22 cellular contexts compared by ENCODE assay signal in the genomic region with DNA sequence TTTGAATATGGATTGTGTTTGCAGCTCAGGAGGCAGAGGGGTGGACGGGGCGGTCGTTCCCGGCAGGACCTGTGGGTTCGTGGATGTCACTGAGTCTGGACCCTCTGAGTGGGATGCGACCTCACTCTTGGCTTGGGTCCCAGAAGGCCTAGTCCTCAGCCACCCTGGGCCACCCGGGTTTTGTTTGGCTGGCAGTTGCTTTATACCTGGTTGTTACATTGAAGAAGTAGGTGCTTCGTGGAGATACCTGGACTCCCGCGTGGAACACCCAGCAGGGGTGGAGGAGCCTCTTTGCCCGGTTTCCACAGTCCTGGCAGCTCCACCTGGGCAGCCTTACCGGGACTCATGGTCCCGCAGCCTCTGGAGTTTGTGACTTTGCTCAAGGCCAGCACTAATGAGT.
DNase-seq lines count a peak whose midpoint lies in the region; ATAC-seq and TF ChIP-seq lines count a peak whose summit lies in the region.
"Had no signal": no experiment of that assay in that cellular context is flagged by ENCODE, and none has a peak within 500 bp of the region (broad histone marks: within the 10 kb centered on the region; RNA-seq: fewer than 3 reads in every experiment).

No MANE protein-coding gene starts in this region.

- H4K8ac ChIP-seq in neuronal stem cell (ENCODE audit: low read depth, low read length): no peak overlapping the region

- DNase-seq in NCI-H1105 (lab: John Stamatoyannopoulos, UW) (peak; percentile 46), NCI-H1105 treated with DMSO at 0.1 percent for 48 hours (lab: John Stamatoyannopoulos, UW) (no peak), H7 (peak; percentile 47), neuronal stem cell (ENCODE audit: low spot score) (no peak), upper lobe of right lung (peak; percentile 50), NCI-H82 treated with DMSO at 0.1 percent for 48 hours (lab: John Stamatoyannopoulos, UW; ENCODE audit: unreplicated experiment) (no peak)
- no peak for DNase-seq in CD8-positive, alpha-beta T cell
- DNase-seq: ACHN; AML-193; CD4-positive, CD25-positive, alpha-beta regulatory T cell; CD8-positive, alpha-beta memory T cell; DMS 273 treated with DMSO at 0.1 percent for 48 hours; DMS79; EL; GDM1; GOT3; HCEC 1CT had no signal

- H3K23ac ChIP-seq in neuronal stem cell (ENCODE audit: low read depth, low read length, poor library complexity): no peak overlapping the region

- H2AFZ ChIP-seq in neuronal stem cell (ENCODE audit: low read length): no peak overlapping the region

- H2AK5ac ChIP-seq in neuronal stem cell (ENCODE audit: low read depth, low read length): peak overlapping the region; percentile 71

- H3K4me2 ChIP-seq in neuronal stem cell (ENCODE audit: insufficient read depth, low read length, poor library complexity, severe bottlenecking): no peak overlapping the region

- H2BK5ac ChIP-seq in neuronal stem cell (ENCODE audit: low read length): no peak overlapping the region

- no peak overlapping the region for H2BK120ac ChIP-seq in neuronal stem cell (ENCODE audit: low read depth, low read length)

- no peak overlapping the region for H2BK12ac ChIP-seq in neuronal stem cell (ENCODE audit: low read length)

- H3K4me3 ChIP-seq in H7 (ENCODE audit: insufficient read depth, low read depth, low read length) (no peak overlapping the region), neuronal stem cell (ENCODE audit: low read length in 2 of 2) (no peak overlapping the region), upper lobe of right lung (no peak overlapping the region)
- H3K4me3 ChIP-seq in CD8-positive, alpha-beta T cell (ENCODE audit: low read depth, low read length): no peak overlapping the region
- H3K4me3 ChIP-seq: GM12878 had no signal

- H4K91ac ChIP-seq in neuronal stem cell (ENCODE audit: low read depth, low read length, poor library complexity): no peak overlapping the region

- TF ChIP-seq CTCF in upper lobe of right lung (IDR thresholded peaks at IDR 0.05): no peak
- no peak for TF ChIP-seq CTCF in CD8-positive, alpha-beta T cell (IDR thresholded peaks at IDR 0.05)

- H3K27ac Mint-ChIP-seq in CD8-positive, alpha-beta T cell: no peak overlapping the region
- H3K27ac Mint-ChIP-seq: CD4-positive, CD25-positive, alpha-beta regulatory T cell; CD8-positive, alpha-beta memory T cell had no signal

- POLR2A ChIA-PET in CD8-positive, alpha-beta T cell (lab: Charles Lee): no interaction called here

- CTCF ChIA-PET in CD8-positive, alpha-beta T cell (lab: Charles Lee): no interaction called here

- ATAC-seq in upper lobe of right lung (no peak), GM18511 (IDR thresholded peaks at IDR 0.05; ENCODE audit: unreplicated experiment) (no peak)
- ATAC-seq in CD8-positive, alpha-beta T cell: no peak
- ATAC-seq: GM12878 had no signal

- H3K4me1 Mint-ChIP-seq in CD8-positive, alpha-beta T cell (ENCODE audit: low read depth): no peaks in the 10 kb centered on the region
- H3K4me1 Mint-ChIP-seq: CD4-positive, CD25-positive, alpha-beta regulatory T cell; CD8-positive, alpha-beta memory T cell had no signal

- no peaks in the 10 kb centered on the region for H3K9me3 Mint-ChIP-seq in CD8-positive, alpha-beta T cell

- H3K27ac ChIP-seq in neuronal stem cell (replicated peaks; ENCODE audit: low read length): no peak overlapping the region
- H3K27ac ChIP-seq in upper lobe of right lung: no peak overlapping the region
- no peak overlapping the region for H3K27ac ChIP-seq in CD8-positive, alpha-beta T cell (ENCODE audit: low read depth, low read length)
- H3K27ac ChIP-seq: 22Rv1, C4-2B had no signal

- peaks cover 0 to 3% of the 10 kb centered on the region in 2 donors for H3K9me3 ChIP-seq in neuronal stem cell (replicated peaks in 1 of 2; ENCODE audit: control insufficient read depth in 2 of 2, insufficient read depth in 1 of 2, low read depth in 1 of 2, low read length in 2 of 2)
- no peaks in the 10 kb centered on the region for H3K9me3 ChIP-seq in upper lobe of right lung
- H3K9me3 ChIP-seq in CD8-positive, alpha-beta T cell (ENCODE audit: low read length): no peaks in the 10 kb centered on the region
- H3K9me3 ChIP-seq: BE2C had no signal

- no peaks in the 10 kb centered on the region for H3K36me3 ChIP-seq in H7 (replicated peaks; ENCODE audit: control insufficient read depth, insufficient read depth, low read length)
- no peaks in the 10 kb centered on the region for H3K36me3 ChIP-seq in neuronal stem cell (replicated peaks in 1 of 2; ENCODE audit: control insufficient read depth in 2 of 2, insufficient read depth in 2 of 2, low read length in 2 of 2)
- H3K36me3 ChIP-seq in upper lobe of right lung: no peaks in the 10 kb centered on the region
- H3K36me3 ChIP-seq in CD8-positive, alpha-beta T cell (ENCODE audit: insufficient read depth, low read length): no peaks in the 10 kb centered on the region
- H3K36me3 ChIP-seq: BE2C had no signal

- no peak overlapping the region for H2BK15ac ChIP-seq in neuronal stem cell (ENCODE audit: low read length)

- no peaks in the 10 kb centered on the region for H3K27me3 Mint-ChIP-seq in CD8-positive, alpha-beta T cell (ENCODE audit: low read depth)
- H3K27me3 Mint-ChIP-seq: CD4-positive, CD25-positive, alpha-beta regulatory T cell had no signal

- WGBS in neuronal stem cell (ENCODE audit: extremely low coverage in 2 of 2, insufficient read length in 2 of 2, insufficient replicate concordance in 1 of 2), 2 donors: no CpG with 5 or more reads among the region's 13 CpGs

- H3K79me1 ChIP-seq in neuronal stem cell (ENCODE audit: low read depth, low read length): no peaks in the 10 kb centered on the region

- H3K4me3 Mint-ChIP-seq in CD8-positive, alpha-beta T cell: no peak overlapping the region
- H3K4me3 Mint-ChIP-seq: CD4-positive, CD25-positive, alpha-beta regulatory T cell; CD8-positive, alpha-beta memory T cell had no signal

- no peak overlapping the region for H3K14ac ChIP-seq in neuronal stem cell (ENCODE audit: low read length)

- H3K4me1 ChIP-seq in neuronal stem cell (ENCODE audit: control insufficient read depth in 2 of 2, insufficient read depth in 1 of 2, low read depth in 1 of 2, low read length in 2 of 2) (peaks cover 9 to 10% of the 10 kb centered on the region in 2 donors), upper lobe of right lung (no peaks in the 10 kb centered on the region)
- no peaks in the 10 kb centered on the region for H3K4me1 ChIP-seq in CD8-positive, alpha-beta T cell (ENCODE audit: insufficient read depth, low read length)
- H3K4me1 ChIP-seq: BE2C had no signal

- H3K4ac ChIP-seq in neuronal stem cell (ENCODE audit: low read length): no peak overlapping the region

- no peak overlapping the region for H3K9ac ChIP-seq in neuronal stem cell (ENCODE audit: low read depth, low read length, poor library complexity)

- H3K36me3 Mint-ChIP-seq in CD8-positive, alpha-beta T cell: no peaks in the 10 kb centered on the region
- H3K36me3 Mint-ChIP-seq: CD4-positive, CD25-positive, alpha-beta regulatory T cell; CD8-positive, alpha-beta memory T cell had no signal

- peak overlapping the region; percentile 24 for H3K18ac ChIP-seq in neuronal stem cell (ENCODE audit: low read length)

- intact Hi-C loops in upper lobe of right lung (cut with DNase I): no loop called here
- intact Hi-C loops in CD8-positive, alpha-beta T cell (cut with DNase I, micrococcal nuclease): no loop called here

- H3K27me3 ChIP-seq in H7 (ENCODE audit: control insufficient read depth, insufficient read depth, low read length) (no peaks in the 10 kb centered on the region), neuronal stem cell (ENCODE audit: control insufficient read depth in 3 of 3, insufficient read depth in 3 of 3, low read depth in 1 of 3, low read length in 3 of 3) (no peaks in the 10 kb centered on the region), upper lobe of right lung (peaks cover 5% of the 10 kb centered on the region)
- H3K27me3 ChIP-seq in CD8-positive, alpha-beta T cell (ENCODE audit: insufficient read depth, low read length): no peaks in the 10 kb centered on the region
- H3K27me3 ChIP-seq: BE2C had no signal

Comparison
In these comparisons a context has a peak if more than half of its experiments do, and no peak if none do; other contexts are left out.
1. DNase-seq: peak in NCI-H1105 (single experiment), H7 (single experiment) and upper lobe of right lung (single experiment); none in NCI-H1105 treated with DMSO at 0.1 percent for 48 hours (single experiment), neuronal stem cell (single experiment), NCI-H82 treated with DMSO at 0.1 percent for 48 hours (single experiment) and CD8-positive, alpha-beta T cell (0 of 7).